In genomic region chr3:27715863-27716262, GRCh38 we compare ENCODE assay signal across 28 cellular contexts. TPM values are rescaled to one million over a fixed set of nuclear protein-coding genes. Genes with fewer than 3 reads are reported as not detected.
DNase-seq lines count a peak whose midpoint lies in the region; ATAC-seq and TF ChIP-seq lines count a peak whose summit lies in the region.
"Had no signal": no experiment of that assay in that cellular context is flagged by ENCODE, and none has a peak within 500 bp of the region (broad histone marks: within the 10 kb centered on the region; RNA-seq: fewer than 3 reads in every experiment).

No MANE protein-coding gene starts in this region.

- no peaks in the 10 kb centered on the region for H3K9me2 ChIP-seq in hepatocyte (replicated peaks; ENCODE audit: insufficient read depth)

- no peak for DNase-seq in stimulated activated naive CD8-positive, alpha-beta T cell treated with anti-CD3 and anti-CD28 coated beads, Interleukin-15, amount 100 ng/mL, for 72 hours
- DNase-seq in WTC11 (ENCODE audit: low spot score) (no peak), hepatocyte (ENCODE audit: low spot score) (no peak), type B pancreatic cell (ENCODE audit: extremely low spot score, unreplicated experiment) (no peak), DMS153 (lab: John Stamatoyannopoulos, UW) (no peak), testis (no peak)
- DNase-seq: effector memory CD4-positive, alpha-beta T cell; EL; HFFc6; hippocampal formation; midbrain; NCI-H146; stimulated activated CD4-positive, alpha-beta T cell treated with anti-CD3 and anti-CD28 coated beads, Interleukin-12 subunit alpha, Interleukin-12 subunit beta, amount 100 ng/mL, for 4 hours; stimulated activated CD4-positive, alpha-beta T cell treated with anti-CD3 and anti-CD28 coated beads, Interleukin-4, amount 100 ng/mL, for 4 hours; stimulated activated naive CD4-positive, alpha-beta T cell treated with Interleukin-2 at 50 U/mL for 16 hours had no signal

- peak overlapping the region; percentile 98 for H3K4me2 ChIP-seq in hepatocyte
- H3K4me2 ChIP-seq: KMS-11 had no signal

- H3K4me1 ChIP-seq in hepatocyte (ENCODE audit: insufficient read depth) (peaks cover 28% of the 10 kb centered on the region), testis (peaks cover 10% of the 10 kb centered on the region)
- H3K4me1 ChIP-seq: breast epithelium had no signal

- CTCF ChIA-PET in WTC11 (lab: Charles Lee) = interaction anchor here (0.7 kb wide), 1 partner anchor 107 kb away, joined by 5 read pairs; no protein-coding TSS in a partner anchor

- H4K20me1 ChIP-seq in hepatocyte (ENCODE audit: insufficient read depth, poor library complexity, severe bottlenecking) = no peaks in the 10 kb centered on the region

- H3K9me3 ChIP-seq in hepatocyte (ENCODE audit: low read depth) = no peaks in the 10 kb centered on the region
- no peaks in the 10 kb centered on the region for H3K9me3 ChIP-seq in testis
- H3K9me3 ChIP-seq: breast epithelium, colonic mucosa, pancreas, right atrium auricular region, SJSA1, thyroid gland had no signal

- H3K27me3 Mint-ChIP-seq in stimulated activated naive CD8-positive, alpha-beta T cell treated with anti-CD3 and anti-CD28 coated beads, Interleukin-15, Interleukin-2, amounts not matched to agents 100 ng/mL and 50 ng/mL, for 24 hours = peaks cover 80% of the 10 kb centered on the region
- H3K27me3 Mint-ChIP-seq in stimulated activated naive CD8-positive, alpha-beta T cell treated with anti-CD3 and anti-CD28 coated beads, Interleukin-15, amount 100 ng/mL, for 72 hours = peaks cover 82% of the 10 kb centered on the region
- peaks cover 100% of the 10 kb centered on the region for H3K27me3 Mint-ChIP-seq in WTC11 (ENCODE audit: low read depth)
- peaks cover 94% of the 10 kb centered on the region for H3K27me3 Mint-ChIP-seq in type B pancreatic cell

- peaks cover 6% of the 10 kb centered on the region for H3K36me3 Mint-ChIP-seq in stimulated activated naive CD8-positive, alpha-beta T cell treated with anti-CD3 and anti-CD28 coated beads, Interleukin-15, Interleukin-2, amounts not matched to agents 100 ng/mL and 50 ng/mL, for 24 hours (ENCODE audit: low read depth)
- H3K36me3 Mint-ChIP-seq in WTC11 = no peaks in the 10 kb centered on the region
- no peaks in the 10 kb centered on the region for H3K36me3 Mint-ChIP-seq in type B pancreatic cell

- no peak for TF ChIP-seq POLR2A in testis (IDR thresholded peaks at IDR 0.05)

- H3K27ac Mint-ChIP-seq in stimulated activated naive CD8-positive, alpha-beta T cell treated with anti-CD3 and anti-CD28 coated beads, Interleukin-15, Interleukin-2, amounts not matched to agents 100 ng/mL and 50 ng/mL, for 24 hours = peak overlapping the region; percentile 69
- H3K27ac Mint-ChIP-seq in stimulated activated naive CD8-positive, alpha-beta T cell treated with anti-CD3 and anti-CD28 coated beads, Interleukin-15, amount 100 ng/mL, for 72 hours = no peak overlapping the region
- H3K27ac Mint-ChIP-seq in WTC11 = no peak overlapping the region
- H3K27ac Mint-ChIP-seq in type B pancreatic cell = no peak overlapping the region
- H3K27ac Mint-ChIP-seq: activated CD4-positive, alpha-beta T cell treated with anti-CD3 and anti-CD28 coated beads for 36 hours; HFFc6; nephron progenitor cell had no signal

- ATAC-seq in stimulated activated naive CD8-positive, alpha-beta T cell treated with anti-CD3 and anti-CD28 coated beads, Interleukin-15, amount 100 ng/mL, for 72 hours = no peak
- ATAC-seq in WTC11 (no peak), SK-N-SH treated with all-trans-retinoic acid at 6 μM for 48 hours (no peak)
- ATAC-seq: left ventricle myocardium superior had no signal

- H3K27ac ChIP-seq in hepatocyte (no peak overlapping the region), testis (no peak overlapping the region)
- H3K27ac ChIP-seq: breast epithelium, colonic mucosa, KMS-11, pancreas, right atrium auricular region, SJSA1, thyroid gland had no signal

- POLR2A ChIA-PET in WTC11 (lab: Charles Lee) = no interaction called here

- H3K79me2 ChIP-seq in hepatocyte = no peaks in the 10 kb centered on the region

- peaks cover 45% of the 10 kb centered on the region for H3K4me1 Mint-ChIP-seq in stimulated activated naive CD8-positive, alpha-beta T cell treated with anti-CD3 and anti-CD28 coated beads, Interleukin-15, Interleukin-2, amounts not matched to agents 100 ng/mL and 50 ng/mL, for 24 hours (ENCODE audit: low read depth)
- H3K4me1 Mint-ChIP-seq in stimulated activated naive CD8-positive, alpha-beta T cell treated with anti-CD3 and anti-CD28 coated beads, Interleukin-15, amount 100 ng/mL, for 72 hours = peaks cover 52% of the 10 kb centered on the region
- H3K4me1 Mint-ChIP-seq in WTC11 (peaks cover 81% of the 10 kb centered on the region), type B pancreatic cell (ENCODE audit: unreplicated experiment) (peaks cover 27% of the 10 kb centered on the region)

- peak overlapping the region; percentile 46 for H3K4me3 Mint-ChIP-seq in stimulated activated naive CD8-positive, alpha-beta T cell treated with anti-CD3 and anti-CD28 coated beads, Interleukin-15, Interleukin-2, amounts not matched to agents 100 ng/mL and 50 ng/mL, for 24 hours
- no peak overlapping the region for H3K4me3 Mint-ChIP-seq in stimulated activated naive CD8-positive, alpha-beta T cell treated with anti-CD3 and anti-CD28 coated beads, Interleukin-15, amount 100 ng/mL, for 72 hours
- H3K4me3 Mint-ChIP-seq in WTC11 = peak overlapping the region; percentile 82
- peak overlapping the region; percentile 27 for H3K4me3 Mint-ChIP-seq in type B pancreatic cell

- peaks cover 91% of the 10 kb centered on the region for H3K27me3 ChIP-seq in hepatocyte
- no peaks in the 10 kb centered on the region for H3K27me3 ChIP-seq in testis

- 50% methylated on average over 4 of the region's 4 CpGs for WGBS in hepatocyte (ENCODE audit: low lambda C conversion rate, missing lambda C conversion rate)
- WGBS in testis, 2 donors = 48 to 53% methylated on average over 4 of the region's 4 CpGs

- H3K36me3 ChIP-seq in hepatocyte (replicated peaks; ENCODE audit: insufficient read depth, low read depth) = no peaks in the 10 kb centered on the region
- no peaks in the 10 kb centered on the region for H3K36me3 ChIP-seq in testis (ENCODE audit: low read depth, missing control alignments)
- H3K36me3 ChIP-seq: breast epithelium, colonic mucosa, pancreas, right atrium auricular region, SJSA1, thyroid gland had no signal

- no peak for TF ChIP-seq CTCF in WTC11 (IDR thresholded peaks at IDR 0.05)
- TF ChIP-seq CTCF in hepatocyte (IDR thresholded peaks at IDR 0.05; ENCODE audit: poor library complexity) = no peak
- no peak for TF ChIP-seq CTCF in type B pancreatic cell (conservative IDR thresholded peaks at IDR 0.05)
- no peak for TF ChIP-seq CTCF in testis (IDR thresholded peaks at IDR 0.05)

- intact Hi-C loops in testis (cut with DNase I; ENCODE audit: low total_unique reads) = no loop called here

- H3K4me3 ChIP-seq in hepatocyte (no peak overlapping the region), testis (no peak overlapping the region)
- H3K4me3 ChIP-seq: colonic mucosa, SJSA1, thyroid gland had no signal

- no peaks in the 10 kb centered on the region for H3K9me3 Mint-ChIP-seq in stimulated activated naive CD8-positive, alpha-beta T cell treated with anti-CD3 and anti-CD28 coated beads, Interleukin-15, Interleukin-2, amounts not matched to agents 100 ng/mL and 50 ng/mL, for 24 hours
- no peaks in the 10 kb centered on the region for H3K9me3 Mint-ChIP-seq in stimulated activated naive CD8-positive, alpha-beta T cell treated with anti-CD3 and anti-CD28 coated beads, Interleukin-15, amount 100 ng/mL, for 72 hours
- H3K9me3 Mint-ChIP-seq in WTC11 = no peaks in the 10 kb centered on the region
- H3K9me3 Mint-ChIP-seq in type B pancreatic cell = peaks cover 5% of the 10 kb centered on the region
- H3K9me3 Mint-ChIP-seq: HFFc6 had no signal

- no peak overlapping the region for H2AFZ ChIP-seq in hepatocyte

TF ChIP-seq in WTC11, 78 proteins besides CTCF, POLR2A, EP300 and RAD21 (continues in another document):
- TF ChIP-seq CDX4 (CRISPR knock-in tag; IDR thresholded peaks at IDR 0.05; ENCODE audit: borderline replicate concordance) = no peak

TF ChIP-seq in SK-N-SH treated with all-trans-retinoic acid at 6 μM for 48 hours, 23 proteins besides CTCF, POLR2A, EP300 and RAD21:
- TF ChIP-seq GLIS3 (CRISPR knock-in tag; IDR thresholded peaks at IDR 0.05) (no peak), TOX (CRISPR knock-in tag; IDR thresholded peaks at IDR 0.05; ENCODE audit: borderline replicate concordance) (no peak), ESRRG (CRISPR knock-in tag; IDR thresholded peaks at IDR 0.05) (no peak), TSHZ2 (CRISPR knock-in tag; IDR thresholded peaks at IDR 0.05) (no peak), TCF4 (CRISPR knock-in tag; IDR thresholded peaks at IDR 0.05; ENCODE audit: borderline replicate concordance) (no peak)

RNA-seq across cellular contexts. Expression of gene EOMES, which starts 6.3 kb away (rescaled TPM):
- total RNA-seq in WTC11 (2021) (0.76 to 1.4 TPM (median 1.1 TPM) in 3 replicates), hepatocyte (not detected in 2 replicates), type B pancreatic cell (ENCODE audit: low replicate concordance) (not detected in 2 replicates), testis (under 1 TPM; 0.71 to 0.93 TPM)
- polyA plus RNA-seq in hepatocyte (0.39 TPM in 1 of 2 replicates, not detected in the other), testis (ENCODE audit: insufficient read depth, low read depth, low replicate concordance) (0.84 TPM)
- total RNA-seq: HFFc6, HT-29, SJSA1 had no signal

Comparison
In these comparisons a context has a peak if more than half of its experiments do, and no peak if none do; other contexts are left out.
1. H3K4me3 Mint-ChIP-seq: peak in stimulated activated naive CD8-positive, alpha-beta T cell treated with anti-CD3 and anti-CD28 coated beads, Interleukin-15, Interleukin-2, amounts not matched to agents 100 ng/mL and 50 ng/mL, for 24 hours (single experiment), WTC11 (single experiment) and type B pancreatic cell (single experiment); none in stimulated activated naive CD8-positive, alpha-beta T cell treated with anti-CD3 and anti-CD28 coated beads, Interleukin-15, amount 100 ng/mL, for 72 hours (0 of 2).